In genomic region chr15:93982226-93982641, GRCh38 we compare ENCODE assay signal across 20 cellular contexts.
DNase-seq lines count a peak whose midpoint lies in the region; ATAC-seq and TF ChIP-seq lines count a peak whose summit lies in the region.
"Had no signal": no experiment of that assay in that cellular context is flagged by ENCODE, and none has a peak within 500 bp of the region (broad histone marks: within the 10 kb centered on the region; RNA-seq: fewer than 3 reads in every experiment).

No MANE protein-coding gene starts in this region.

- H3K27me3 ChIP-seq in body of pancreas (no peaks in the 10 kb centered on the region), tibial nerve (no peaks in the 10 kb centered on the region)
- H3K27me3 ChIP-seq: thyroid gland had no signal

- peak; percentile 62 to 91 for TF ChIP-seq EP300 in tibial nerve (IDR thresholded peaks at IDR 0.05)

- intact Hi-C loops in body of pancreas (cut with DNase I) = no loop called here

- peak; percentile 42 for ATAC-seq in body of pancreas
- ATAC-seq in activated naive CD4-positive, alpha-beta T cell treated with anti-CD3 and anti-CD28 coated beads, Interleukin-2, amount 50 U/mL, for 72 hours = no peak
- ATAC-seq: K562; stimulated activated effector memory CD8-positive, alpha-beta T cell treated with anti-CD3 and anti-CD28 coated beads, Interleukin-12 subunit alpha, Interleukin-12 subunit beta, amount 100 ng/mL, for 72 hours had no signal

- H3K4me1 ChIP-seq in body of pancreas = no peaks in the 10 kb centered on the region
- peaks cover 0 to 39% (median 8%) of the 10 kb centered on the region in 4 donors for H3K4me1 ChIP-seq in tibial nerve
- H3K4me1 ChIP-seq: thyroid gland had no signal

- H3K36me3 ChIP-seq in body of pancreas (replicated peaks in 1 of 2; ENCODE audit: insufficient read depth in 1 of 2, low read depth in 2 of 2) (no peaks in the 10 kb centered on the region), tibial nerve (no peaks in the 10 kb centered on the region)
- H3K36me3 ChIP-seq: thyroid gland had no signal

- TF ChIP-seq POLR2A in body of pancreas (IDR thresholded peaks at IDR 0.05) (no peak), tibial nerve (IDR thresholded peaks at IDR 0.05) (no peak)

- H3K27ac ChIP-seq in body of pancreas (no peak overlapping the region), tibial nerve (peak overlapping the region in 3 of 4 donors; percentile 46 to 77 (median 55))
- H3K27ac ChIP-seq: thyroid gland had no signal

- DNase-seq in body of pancreas = no peak
- peak; percentile 59 for DNase-seq in fibroblast of villous mesenchyme (ENCODE audit: low read depth)
- peak; percentile 31 to 66 for DNase-seq in tibial nerve (ENCODE audit: low spot score in 2 of 2)
- DNase-seq in activated naive CD4-positive, alpha-beta T cell treated with anti-CD3 and anti-CD28 coated beads, Interleukin-2, amount 50 U/mL, for 72 hours (ENCODE audit: low spot score in 2 of 2) = no peak
- DNase-seq in cerebellum (ENCODE audit: low spot score) = no peak
- DNase-seq in GDM1 (lab: John Stamatoyannopoulos, UW) = no peak
- DNase-seq: activated CD4-positive, alpha-beta T cell treated with anti-CD3 and anti-CD28 coated beads for 4 hours; activated effector memory CD4-positive, alpha-beta T cell treated with anti-CD3 and anti-CD28 coated beads, Interleukin-2, amount 50 U/mL, for 16 hours; amniotic stem cell; COR-L47; effector memory CD4-positive, alpha-beta T cell; EL; kidney; NCI-H1694 treated with DMSO at 0.1 percent for 48 hours; RPMI8226; thyroid gland had no signal

- peak overlapping the region; percentile 33 to 73 (median 70) for H3K27ac Mint-ChIP-seq in nephron
- H3K27ac Mint-ChIP-seq in activated naive CD4-positive, alpha-beta T cell treated with anti-CD3 and anti-CD28 coated beads, Interleukin-2, amount 50 U/mL, for 72 hours = no peak overlapping the region
- H3K27ac Mint-ChIP-seq: stimulated activated effector memory CD8-positive, alpha-beta T cell treated with anti-CD3 and anti-CD28 coated beads, Interleukin-12 subunit alpha, Interleukin-12 subunit beta, amount 100 ng/mL, for 72 hours had no signal

- no peak overlapping the region for H3K4me3 Mint-ChIP-seq in nephron
- H3K4me3 Mint-ChIP-seq: central memory CD8-positive, alpha-beta T cell; stimulated activated effector memory CD8-positive, alpha-beta T cell treated with anti-CD3 and anti-CD28 coated beads, Interleukin-12 subunit alpha, Interleukin-12 subunit beta, amount 100 ng/mL, for 72 hours had no signal

- WGBS in body of pancreas, 2 donors = 78 to 85% methylated on average over 6 of the region's 6 CpGs
- WGBS in tibial nerve, 2 donors = 31 to 44% methylated on average over 6 of the region's 6 CpGs

- no peaks in the 10 kb centered on the region for H3K27me3 Mint-ChIP-seq in nephron (ENCODE audit: low read depth)
- H3K27me3 Mint-ChIP-seq: central memory CD8-positive, alpha-beta T cell had no signal

- H3K9me3 ChIP-seq in body of pancreas (no peaks in the 10 kb centered on the region), tibial nerve (no peaks in the 10 kb centered on the region)
- H3K9me3 ChIP-seq: thyroid gland had no signal

- H3K9me3 Mint-ChIP-seq in nephron = no peaks in the 10 kb centered on the region
- no peaks in the 10 kb centered on the region for H3K9me3 Mint-ChIP-seq in activated naive CD4-positive, alpha-beta T cell treated with anti-CD3 and anti-CD28 coated beads, Interleukin-2, amount 50 U/mL, for 72 hours
- H3K9me3 Mint-ChIP-seq: central memory CD8-positive, alpha-beta T cell; stimulated activated effector memory CD8-positive, alpha-beta T cell treated with anti-CD3 and anti-CD28 coated beads, Interleukin-12 subunit alpha, Interleukin-12 subunit beta, amount 100 ng/mL, for 72 hours had no signal

- no peaks in the 10 kb centered on the region for H3K36me3 Mint-ChIP-seq in nephron (ENCODE audit: low read depth)
- no peaks in the 10 kb centered on the region for H3K36me3 Mint-ChIP-seq in activated naive CD4-positive, alpha-beta T cell treated with anti-CD3 and anti-CD28 coated beads, Interleukin-2, amount 50 U/mL, for 72 hours
- H3K36me3 Mint-ChIP-seq: stimulated activated effector memory CD8-positive, alpha-beta T cell treated with anti-CD3 and anti-CD28 coated beads, Interleukin-12 subunit alpha, Interleukin-12 subunit beta, amount 100 ng/mL, for 72 hours had no signal

- peaks cover 54% of the 10 kb centered on the region for H3K4me1 Mint-ChIP-seq in nephron

- TF ChIP-seq CTCF in body of pancreas (IDR thresholded peaks at IDR 0.05) = no peak
- TF ChIP-seq CTCF in fibroblast of villous mesenchyme (IDR thresholded peaks at IDR 0.05; ENCODE audit: insufficient read depth, low read depth, low read length) = no peak
- TF ChIP-seq CTCF in nephron (IDR thresholded peaks at IDR 0.05; ENCODE audit: unreplicated experiment in 3 of 3) = no peak
- no peak for TF ChIP-seq CTCF in tibial nerve (IDR thresholded peaks at IDR 0.05)

- H3K4me3 ChIP-seq in body of pancreas (no peak overlapping the region), fibroblast of villous mesenchyme (ENCODE audit: low read depth, low read length) (no peak overlapping the region), tibial nerve (no peak overlapping the region)
- H3K4me3 ChIP-seq: K562, thyroid gland had no signal

Comparison
In these comparisons a context has a peak if more than half of its experiments do, and no peak if none do; other contexts are left out.
1. DNase-seq: peak in fibroblast of villous mesenchyme (single experiment) and tibial nerve (2 of 2); none in body of pancreas (0 of 4), activated naive CD4-positive, alpha-beta T cell treated with anti-CD3 and anti-CD28 coated beads, Interleukin-2, amount 50 U/mL, for 72 hours (0 of 2), cerebellum (single experiment) and GDM1 (single experiment).
2. H3K27ac ChIP-seq: peak in tibial nerve (3 of 4); none in body of pancreas (0 of 4).
3. H3K27ac Mint-ChIP-seq: peak in nephron (3 of 3); none in activated naive CD4-positive, alpha-beta T cell treated with anti-CD3 and anti-CD28 coated beads, Interleukin-2, amount 50 U/mL, for 72 hours (0 of 2).